In genomic region chr2:231532189-231533035, GRCh38 we compare ENCODE assay signal across 28 cellular contexts. TPM values are rescaled to one million over a fixed set of nuclear protein-coding genes. Genes with fewer than 3 reads are reported as not detected.
DNase-seq lines count a peak whose midpoint lies in the region; ATAC-seq and TF ChIP-seq lines count a peak whose summit lies in the region.
"Had no signal": no experiment of that assay in that cellular context is flagged by ENCODE, and none has a peak within 500 bp of the region (broad histone marks: within the 10 kb centered on the region; RNA-seq: fewer than 3 reads in every experiment).

No MANE protein-coding gene starts in this region.

- H3K27me3 Mint-ChIP-seq in activated CD4-positive, alpha-beta memory T cell treated with anti-CD3 and anti-CD28 coated beads, Interleukin-2, amount 10 ng/mL, durations not matched to agents 7 days and 5 days: peaks cover 47% of the 10 kb centered on the region
- peaks cover 13% of the 10 kb centered on the region for H3K27me3 Mint-ChIP-seq in activated CD4-positive, alpha-beta memory T cell treated with anti-CD3 and anti-CD28 coated beads for 36 hours
- H3K27me3 Mint-ChIP-seq in glutamatergic neuron (ENCODE audit: unreplicated experiment): peaks cover 16% of the 10 kb centered on the region

- peaks cover 6 to 14% (median 6%) of the 10 kb centered on the region in 3 donors for H3K27me3 ChIP-seq in sigmoid colon

- no peaks in the 10 kb centered on the region for H3K36me3 Mint-ChIP-seq in activated CD4-positive, alpha-beta memory T cell treated with anti-CD3 and anti-CD28 coated beads, Interleukin-2, amount 10 ng/mL, durations not matched to agents 7 days and 5 days (ENCODE audit: low read depth)
- H3K36me3 Mint-ChIP-seq in activated CD4-positive, alpha-beta memory T cell treated with anti-CD3 and anti-CD28 coated beads for 36 hours: no peaks in the 10 kb centered on the region
- H3K36me3 Mint-ChIP-seq in glutamatergic neuron (ENCODE audit: unreplicated experiment): no peaks in the 10 kb centered on the region

- ATAC-seq in GM21360 (IDR thresholded peaks at IDR 0.05; ENCODE audit: unreplicated experiment) (no peak), left colon (no peak)
- ATAC-seq: foreskin keratinocyte, psoas muscle had no signal

- peak overlapping the region; percentile 31 for H3K27ac Mint-ChIP-seq in activated CD4-positive, alpha-beta memory T cell treated with anti-CD3 and anti-CD28 coated beads, Interleukin-2, amount 10 ng/mL, durations not matched to agents 7 days and 5 days
- no peak overlapping the region for H3K27ac Mint-ChIP-seq in activated CD4-positive, alpha-beta memory T cell treated with anti-CD3 and anti-CD28 coated beads for 36 hours
- H3K27ac Mint-ChIP-seq in glutamatergic neuron (ENCODE audit: unreplicated experiment): peak overlapping the region; percentile 59
- H3K27ac Mint-ChIP-seq: dendritic cell treated with granulocyte-macrophage colony-stimulating factor and Interleukin-4, amounts not matched to agents 40 ng/mL and 50 ng/mL, for 4 days had no signal

- POLR2A ChIA-PET in activated CD4-positive, alpha-beta memory T cell treated with anti-CD3 and anti-CD28 coated beads, Interleukin-2, amount 10 ng/mL, durations not matched to agents 7 days and 5 days (lab: Charles Lee): interaction anchor here (1.1 to 4.1 kb wide), 3 partner anchors 9 to 22 kb away, joined by 3 to 18 read pairs (median 6); no protein-coding TSS in a partner anchor
- POLR2A ChIA-PET in activated CD4-positive, alpha-beta memory T cell treated with anti-CD3 and anti-CD28 coated beads for 36 hours (lab: Charles Lee): no interaction called here
- POLR2A ChIA-PET in HEK293 (lab: Yijun Ruan, JAX): interaction anchor here (0.6 to 1.8 kb wide), 3 partner anchors 11 to 1120 kb away, joined by 3 to 8 read pairs (median 6); partner anchors contain the start of gene NCL

- no peak for TF ChIP-seq CTCF in HEK293 (tag by site-specific recombination; IDR thresholded peaks at IDR 0.05)
- no peak for TF ChIP-seq CTCF in glutamatergic neuron (IDR thresholded peaks at IDR 0.05; ENCODE audit: partially characterized antibody, unreplicated experiment)
- TF ChIP-seq CTCF in sigmoid colon (IDR thresholded peaks at IDR 0.05): no peak

- no peak for DNase-seq in activated CD4-positive, alpha-beta memory T cell treated with anti-CD3 and anti-CD28 coated beads, Interleukin-2, amount 10 ng/mL, durations not matched to agents 7 days and 5 days
- no peak for DNase-seq in activated CD4-positive, alpha-beta memory T cell treated with anti-CD3 and anti-CD28 coated beads for 36 hours
- DNase-seq in glutamatergic neuron (no peak), sigmoid colon (peak; percentile 37), NCI-H1694 treated with DMSO at 0.1 percent for 48 hours (lab: John Stamatoyannopoulos, UW) (no peak), left colon (no peak)
- DNase-seq: activated CD4-positive, alpha-beta T cell treated with anti-CD3 and anti-CD28 coated beads for 48 hours; activated naive CD4-positive, alpha-beta T cell treated with Interleukin-2 at 50 U/mL for 16 hours; esophagus squamous epithelium; foreskin keratinocyte; GDM1; MV-4-11; NCI-H1436 treated with DMSO at 0.1 percent for 48 hours; NCI-H446; NCI-H774; psoas muscle; stimulated activated CD4-positive, alpha-beta T cell treated with anti-CD3 and anti-CD28 coated beads, Interleukin-4, amount 100 ng/mL, for 4 hours; T1000 had no signal

- no peak overlapping the region for H3K4me3 Mint-ChIP-seq in activated CD4-positive, alpha-beta memory T cell treated with anti-CD3 and anti-CD28 coated beads, Interleukin-2, amount 10 ng/mL, durations not matched to agents 7 days and 5 days
- H3K4me3 Mint-ChIP-seq in activated CD4-positive, alpha-beta memory T cell treated with anti-CD3 and anti-CD28 coated beads for 36 hours: no peak overlapping the region
- no peak overlapping the region for H3K4me3 Mint-ChIP-seq in glutamatergic neuron (ENCODE audit: unreplicated experiment)
- H3K4me3 Mint-ChIP-seq: dendritic cell treated with granulocyte-macrophage colony-stimulating factor and Interleukin-4, amounts not matched to agents 40 ng/mL and 50 ng/mL, for 4 days had no signal

- CTCF ChIA-PET in activated CD4-positive, alpha-beta memory T cell treated with anti-CD3 and anti-CD28 coated beads, Interleukin-2, amount 10 ng/mL, durations not matched to agents 7 days and 5 days (lab: Charles Lee): interaction anchor here (1.4 to 3.1 kb wide), 7 partner anchors 13 to 81 kb away, joined by 3 to 11 read pairs (median 7); no protein-coding TSS in a partner anchor
- CTCF ChIA-PET in activated CD4-positive, alpha-beta memory T cell treated with anti-CD3 and anti-CD28 coated beads for 36 hours (lab: Charles Lee): interaction anchor here (1.1 to 7.2 kb wide), 4 partner anchors 15 to 143 kb away, joined by 4 to 76 read pairs (median 6); no protein-coding TSS in a partner anchor
- CTCF ChIA-PET in HEK293 (lab: Yijun Ruan, JAX): interaction anchor here (0.6 to 2.2 kb wide), 5 partner anchors 26 to 1422 kb away, joined by 3 to 9 read pairs (median 4); no protein-coding TSS in a partner anchor

- TF ChIP-seq POLR2A in sigmoid colon (IDR thresholded peaks at IDR 0.05): no peak

- no peaks in the 10 kb centered on the region for H3K9me3 Mint-ChIP-seq in activated CD4-positive, alpha-beta memory T cell treated with anti-CD3 and anti-CD28 coated beads, Interleukin-2, amount 10 ng/mL, durations not matched to agents 7 days and 5 days
- H3K9me3 Mint-ChIP-seq in activated CD4-positive, alpha-beta memory T cell treated with anti-CD3 and anti-CD28 coated beads for 36 hours: no peaks in the 10 kb centered on the region
- H3K9me3 Mint-ChIP-seq in glutamatergic neuron (ENCODE audit: unreplicated experiment): peaks cover 10% of the 10 kb centered on the region
- H3K9me3 Mint-ChIP-seq: dendritic cell treated with granulocyte-macrophage colony-stimulating factor and Interleukin-4, amounts not matched to agents 40 ng/mL and 50 ng/mL, for 4 days had no signal

- H3K27ac ChIP-seq in HEK293 (ENCODE audit: extremely low read depth, low read depth, low read length): no peak overlapping the region
- H3K27ac ChIP-seq in sigmoid colon: no peak overlapping the region
- H3K27ac ChIP-seq: 22Rv1, C4-2B, foreskin keratinocyte, neutrophil, psoas muscle, tibial artery, WERI-Rb-1 had no signal

- WGBS in sigmoid colon, 2 donors: 88 to 92% methylated on average over 16 of the region's 16 CpGs

- no peaks in the 10 kb centered on the region for H3K9me3 ChIP-seq in HEK293 (ENCODE audit: control insufficient read depth, insufficient read depth, low read depth, low read length)
- H3K9me3 ChIP-seq in sigmoid colon: no peaks in the 10 kb centered on the region
- H3K9me3 ChIP-seq: esophagus squamous epithelium, neutrophil, psoas muscle, tibial artery had no signal

- H3K4me3 ChIP-seq in HEK293 (ENCODE audit: low read depth, low read length) (no peak overlapping the region), sigmoid colon (no peak overlapping the region)
- H3K4me3 ChIP-seq: esophagus squamous epithelium, psoas muscle, tibial artery had no signal

- H3K4me1 ChIP-seq in HEK293 (ENCODE audit: control insufficient read depth, insufficient read depth, low read length): no peaks in the 10 kb centered on the region
- peaks cover 0 to 11% (median 8%) of the 10 kb centered on the region in 4 donors for H3K4me1 ChIP-seq in sigmoid colon
- H3K4me1 ChIP-seq: foreskin keratinocyte had no signal

- intact Hi-C loops in activated CD4-positive, alpha-beta memory T cell treated with anti-CD3 and anti-CD28 coated beads for 36 hours (cut with micrococcal nuclease): no loop called here
- intact Hi-C loops in sigmoid colon (cut with DNase I) (no loop called here), left colon (cut with DNase I, micrococcal nuclease) (loop anchor here in 1 of 2 donors (10.0 kb wide), 1 partner anchor 62 kb away; the partner anchor contains the start of gene TEX44)

- peaks cover 37% of the 10 kb centered on the region for H3K4me1 Mint-ChIP-seq in activated CD4-positive, alpha-beta memory T cell treated with anti-CD3 and anti-CD28 coated beads, Interleukin-2, amount 10 ng/mL, durations not matched to agents 7 days and 5 days
- peaks cover 7% of the 10 kb centered on the region for H3K4me1 Mint-ChIP-seq in activated CD4-positive, alpha-beta memory T cell treated with anti-CD3 and anti-CD28 coated beads for 36 hours (ENCODE audit: low read depth)
- peaks cover 4% of the 10 kb centered on the region for H3K4me1 Mint-ChIP-seq in glutamatergic neuron (ENCODE audit: low read depth, unreplicated experiment)

- H3K36me3 ChIP-seq in HEK293 (ENCODE audit: control insufficient read depth in 2 of 2, insufficient read depth in 1 of 2, low read length in 2 of 2) (no peaks in the 10 kb centered on the region), sigmoid colon (no peaks in the 10 kb centered on the region)
- H3K36me3 ChIP-seq: esophagus squamous epithelium, neutrophil, tibial artery, WERI-Rb-1 had no signal

- TF ChIP-seq EP300 in sigmoid colon (IDR thresholded peaks at IDR 0.05): no peak

TF ChIP-seq in HEK293, 187 proteins besides CTCF, POLR2A, EP300 and RAD21 (continues in another document):
- no peak for TF ChIP-seq ZNF157 (tag by site-specific recombination; IDR thresholded peaks at IDR 0.05)
- TF ChIP-seq KLF7 (tag by site-specific recombination; IDR thresholded peaks at IDR 0.05; ENCODE audit: borderline replicate concordance): no peak
- peak; percentile 78 for TF ChIP-seq ZSCAN4 (tag by site-specific recombination; IDR thresholded peaks at IDR 0.05)

RNA-seq across cellular contexts. Expression of gene NMUR1, which starts 2.2 kb away (rescaled TPM):
- total RNA-seq in activated CD4-positive, alpha-beta memory T cell treated with anti-CD3 and anti-CD28 coated beads, Interleukin-2, amount 10 ng/mL, durations not matched to agents 7 days and 5 days: 1 to 10 TPM; 3.4 to 3.9 TPM
- total RNA-seq in activated CD4-positive, alpha-beta memory T cell treated with anti-CD3 and anti-CD28 coated beads for 36 hours: under 1 TPM in 1 of 2 experiments, not detected in 1; 0.07 TPM
- 0.32 TPM for total RNA-seq in glutamatergic neuron (ENCODE audit: unreplicated experiment)
- total RNA-seq in sigmoid colon: under 1 TPM in 3 of 4 donors, not detected in 1; 0.14 to 0.36 (median 0.16) TPM
- polyA plus RNA-seq in sigmoid colon: under 1 TPM in 2 of 3 donors, not detected in 1; 0.23 to 0.28 TPM
- total RNA-seq in left colon: 1 to 10 TPM in 1 of 2 donors, under 1 TPM in 1; 0.15 to 1.3 TPM
- total RNA-seq: foreskin keratinocyte, LHCN-M2, RPMI7951 had no signal
- polyA plus RNA-seq: foreskin keratinocyte had no signal
